Comparison of ENCODE assay signal across 37 cellular contexts in genomic region chr21:39587376-39587775, GRCh38. TPM values are rescaled to one million over a fixed set of nuclear protein-coding genes. Genes with fewer than 3 reads are reported as not detected.
"Had no signal": no experiment of that assay in that cellular context is flagged by ENCODE, and none has a peak within 500 bp of the region (broad histone marks: within the 10 kb centered on the region; RNA-seq: fewer than 3 reads in every experiment).

No MANE protein-coding gene starts in this region.

- H3K27ac ChIP-seq: KMS-11 had no signal

- H3K9ac ChIP-seq: KMS-11 had no signal

- H3K27me3 ChIP-seq: MG63 had no signal

- H3K36me3 ChIP-seq: MG63 had no signal

- H3K4me3 ChIP-seq: MG63 had no signal

- DNase-seq: Karpas-422, Kasumi-1, KG1, MG63, MM.1S, MV-4-11, NCI-H1048, NCI-H1092, NCI-H1092 treated with DMSO at 0.1 percent for 48 hours, NCI-H1417, NCI-H1417 treated with DMSO at 0.1 percent for 48 hours, NCI-H1436, NCI-H1436 treated with DMSO at 0.1 percent for 48 hours, NCI-H146, NCI-H1694, NCI-H1694 treated with DMSO at 0.1 percent for 48 hours, NCI-H187, NCI-H187 treated with DMSO at 0.1 percent for 48 hours, NCI-H1930, NCI-H2029, NCI-H2029 treated with DMSO at 0.1 percent for 48 hours, NCI-H2081, NCI-H2107, NCI-H2171, NCI-H2171 treated with DMSO at 0.1 percent for 48 hours, NCI-H2227 treated with DMSO at 0.1 percent for 48 hours, NCI-H226, NCI-H345, NCI-H446, NCI-H446 treated with DMSO at 0.1 percent for 48 hours, NCI-H510A, NCI-H510A treated with DMSO at 0.1 percent for 48 hours, NCI-H524, NCI-H524 treated with DMSO at 0.1 percent for 48 hours had no signal

- H3K4me2 ChIP-seq: KMS-11 had no signal

RNA-seq across cellular contexts. Expression of gene B3GALT5, which starts 25.4 kb away (rescaled TPM):
- total RNA-seq: MCF 10A, NCI-H460 had no signal
